8 cellular contexts compared by ENCODE assay signal in genomic region chr4:165010487-165010886, GRCh38. TPM values are rescaled to one million over a fixed set of nuclear protein-coding genes. Genes with fewer than 3 reads are reported as not detected.
"Had no signal": no experiment of that assay in that cellular context is flagged by ENCODE, and none has a peak within 500 bp of the region (broad histone marks: within the 10 kb centered on the region; RNA-seq: fewer than 3 reads in every experiment).

No MANE protein-coding gene starts in this region.

- DNase-seq: GDM1, GF-D8 had no signal

- H3K4me3 ChIP-seq: GM12878 had no signal

- FAIRE-seq: G401.6, GM12878, GM12891, GM18507, GM19239 had no signal

RNA-seq across cellular contexts. Expression of gene TRIM60, which starts 21.3 kb away (rescaled TPM):
- total RNA-seq: G401, GM12878 had no signal
- polyA plus RNA-seq: GM12878 had no signal

RNA-seq across cellular contexts. Expression of gene TRIM61, which starts 33.0 kb away (rescaled TPM):
- total RNA-seq: G401 had no signal

RNA-seq across cellular contexts. Expression of gene TRIM75, which starts 43.2 kb away (rescaled TPM):
- total RNA-seq: G401, GM12878 had no signal
- polyA plus RNA-seq: GM12878 had no signal
